In genomic region chr7:67301667-67302066, GRCh38 we compare ENCODE assay signal across 8 cellular contexts.
A peak's percentile ranks its signal among the peaks of the same experiment; 100 is the strongest.
DNase-seq lines count a peak whose midpoint lies in the region; ATAC-seq and TF ChIP-seq lines count a peak whose summit lies in the region.

No MANE protein-coding gene starts in this region.

- no peak for TF ChIP-seq CTCF in C4-2B (conservative IDR thresholded peaks at IDR 0.05)
- no peak for TF ChIP-seq CTCF in endothelial cell (IDR thresholded peaks at IDR 0.05; ENCODE audit: unreplicated experiment)
- TF ChIP-seq CTCF in neural progenitor cell (IDR thresholded peaks at IDR 0.05) = no peak

- H3K4me1 ChIP-seq in NT2/D1 (ENCODE audit: insufficient read depth, insufficient read length) (no peaks in the 10 kb centered on the region), neural progenitor cell (peaks cover 6% of the 10 kb centered on the region)

- ATAC-seq in GM21526 (IDR thresholded peaks at IDR 0.05; ENCODE audit: low FRiP score, unreplicated experiment) = no peak
- no peak for ATAC-seq in GM19351 (IDR thresholded peaks at IDR 0.05; ENCODE audit: unreplicated experiment)
- no peak for ATAC-seq in esophagus mucosa

- H3K27me3 ChIP-seq in NT2/D1 (ENCODE audit: insufficient read depth, insufficient read length) = no peaks in the 10 kb centered on the region
- no peaks in the 10 kb centered on the region for H3K27me3 ChIP-seq in neural progenitor cell

- peaks cover 1% of the 10 kb centered on the region for H3K27me3 Mint-ChIP-seq in endothelial cell (ENCODE audit: unreplicated experiment)
- peaks cover 3% of the 10 kb centered on the region for H3K27me3 Mint-ChIP-seq in neural progenitor cell (ENCODE audit: insufficient read depth, low read depth)

- DNase-seq in NT2/D1 (ENCODE audit: low read depth, low spot score) (no peak), endothelial cell (ENCODE audit: low spot score) (no peak), neural progenitor cell (ENCODE audit: low spot score) (peak; percentile 15)
- no peak for DNase-seq in activated CD8-positive, alpha-beta memory T cell treated with anti-CD3 and anti-CD28 coated beads, Interleukin-2, amount 50 U/mL, for 48 hours

- peaks cover 13% of the 10 kb centered on the region for H3F3A ChIP-seq in neural progenitor cell (ENCODE audit: low read depth)

- H3K27ac ChIP-seq in C4-2B (peak overlapping the region; percentile 86), neural progenitor cell (peak overlapping the region; percentile 83)

- peaks cover 24% of the 10 kb centered on the region for H3K36me3 ChIP-seq in NT2/D1 (ENCODE audit: insufficient read depth, insufficient read length, low read length)
- H3K36me3 ChIP-seq in neural progenitor cell = no peaks in the 10 kb centered on the region

- no peak overlapping the region for H2AFZ ChIP-seq in neural progenitor cell (replicated peaks)

- peak overlapping the region; percentile 84 for H3K4me2 ChIP-seq in neural progenitor cell

- H3K4me3 ChIP-seq in NT2/D1 (ENCODE audit: insufficient read length, low read depth) (peak overlapping the region; percentile 94), neural progenitor cell (peak overlapping the region; percentile 70)

- H3K9ac ChIP-seq in NT2/D1 (ENCODE audit: insufficient read length, low read depth) (peak overlapping the region; percentile 95), neural progenitor cell (peak overlapping the region; percentile 71)

- H3K4me3 Mint-ChIP-seq in endothelial cell (ENCODE audit: unreplicated experiment) (peak overlapping the region; percentile 91), neural progenitor cell (peak overlapping the region; percentile 92)

- peaks cover 6% of the 10 kb centered on the region for H4K20me1 ChIP-seq in neural progenitor cell (ENCODE audit: low read depth)

- H3K79me2 ChIP-seq in neural progenitor cell (ENCODE audit: low read depth) = peaks cover 46% of the 10 kb centered on the region

- H3K4me1 Mint-ChIP-seq in endothelial cell (ENCODE audit: unreplicated experiment) = peaks cover 7% of the 10 kb centered on the region
- peaks cover 3% of the 10 kb centered on the region for H3K4me1 Mint-ChIP-seq in neural progenitor cell

- no peaks in the 10 kb centered on the region for H3K36me3 Mint-ChIP-seq in endothelial cell (ENCODE audit: low read depth, unreplicated experiment)
- H3K36me3 Mint-ChIP-seq in neural progenitor cell = peaks cover 1% of the 10 kb centered on the region

- H3K9me3 Mint-ChIP-seq in endothelial cell (ENCODE audit: unreplicated experiment) = no peaks in the 10 kb centered on the region
- no peaks in the 10 kb centered on the region for H3K9me3 Mint-ChIP-seq in neural progenitor cell

- peak overlapping the region; percentile 57 for H3K27ac Mint-ChIP-seq in endothelial cell (ENCODE audit: unreplicated experiment)
- no peak overlapping the region for H3K27ac Mint-ChIP-seq in neural progenitor cell

- H3K9me3 ChIP-seq in NT2/D1 (ENCODE audit: insufficient read depth, low read length) (no peaks in the 10 kb centered on the region), neural progenitor cell (ENCODE audit: low read depth) (no peaks in the 10 kb centered on the region)
